Comparison of ENCODE assay signal across 19 cellular contexts in genomic region chr5:33537240-33537639, GRCh38.
"Had no signal": no experiment of that assay in that cellular context is flagged by ENCODE, and none has a peak within 500 bp of the region (broad histone marks: within the 10 kb centered on the region; RNA-seq: fewer than 3 reads in every experiment).

No MANE protein-coding gene starts in this region.

- H3K4me3 ChIP-seq: coronary artery, lower lobe of right lung, neural progenitor cell, ovary, prostate gland, right lobe of liver, tibial artery, upper lobe of left lung, uterus had no signal

- H3K9me3 ChIP-seq: lower lobe of right lung, ovary, prostate gland, right lobe of liver, tibial artery, upper lobe of left lung, uterus had no signal

- H3K4me1 ChIP-seq: lower lobe of right lung, neural progenitor cell, prostate gland, right lobe of liver, upper lobe of left lung, uterus had no signal

- H3K36me3 ChIP-seq: neural progenitor cell, ovary, prostate gland, right lobe of liver, tibial artery, uterus had no signal

- H3K27me3 ChIP-seq: neural progenitor cell, ovary, right lobe of liver, tibial artery, upper lobe of left lung, uterus had no signal

- H3K27ac ChIP-seq: coronary artery, lower lobe of right lung, neural progenitor cell, ovary, prostate gland, right lobe of liver, upper lobe of left lung, uterus had no signal

- ATAC-seq: lower lobe of right lung; natural killer cell; right lobe of liver; stimulated activated effector memory CD8-positive, alpha-beta T cell treated with anti-CD3 and anti-CD28 coated beads, Interleukin-12 subunit alpha, Interleukin-12 subunit beta, amount 100 ng/mL, for 72 hours; stimulated activated naive CD8-positive, alpha-beta T cell treated with anti-CD3 and anti-CD28 coated beads, Interleukin-15, Interleukin-2, amounts not matched to agents 100 U/mL and 50 U/mL, for 24 hours had no signal

- DNase-seq: cerebellar nuclear complex; effector CD4-positive, alpha-beta T cell; immature natural killer cell; kidney; lower lobe of right lung; natural killer cell; nucleus accumbens; ovary; right lobe of liver; stimulated activated CD4-positive, alpha-beta T cell treated with anti-CD3 and anti-CD28 coated beads, Interleukin-4, amount 100 ng/mL, for 1 hour; stimulated activated CD8-positive, alpha-beta memory T cell treated with anti-CD3 and anti-CD28 coated beads, Interleukin-4, amount 100 ng/mL, for 48 hours; stimulated activated naive CD8-positive, alpha-beta T cell treated with anti-CD3 and anti-CD28 coated beads, Interleukin-15, Interleukin-2, amounts not matched to agents 100 U/mL and 50 U/mL, for 24 hours; tibial artery; upper lobe of left lung; uterus had no signal
